ENCODE assay signal across 27 cellular contexts in the genomic region with DNA sequence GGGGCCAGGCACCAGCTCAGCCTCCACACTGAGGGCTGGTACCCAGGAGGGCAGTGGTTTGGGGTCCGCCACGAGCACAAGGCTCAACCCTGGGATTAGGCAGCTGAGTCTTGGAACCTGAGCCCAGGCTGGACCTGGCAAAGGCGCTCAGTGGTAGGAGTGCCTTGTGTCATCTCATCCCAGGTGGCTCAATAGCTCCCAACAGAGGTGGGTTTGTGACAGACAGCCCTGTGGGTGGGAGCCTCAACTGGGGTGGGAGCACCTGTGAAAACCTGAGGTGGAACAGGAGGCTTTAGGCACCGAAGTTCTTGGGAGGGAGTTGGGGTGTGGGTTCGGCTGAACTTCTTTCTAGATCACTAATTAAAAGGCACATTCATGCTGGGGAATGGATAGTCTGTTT. TPM values are rescaled to one million over a fixed set of nuclear protein-coding genes. Genes with fewer than 3 reads are reported as not detected.
DNase-seq lines count a peak whose midpoint lies in the region; ATAC-seq, FAIRE-seq and TF ChIP-seq lines count a peak whose summit lies in the region.
"Had no signal": no experiment of that assay in that cellular context is flagged by ENCODE, and none has a peak within 500 bp of the region (broad histone marks: within the 10 kb centered on the region; RNA-seq: fewer than 3 reads in every experiment).

No MANE protein-coding gene starts in this region.

- H2AK5ac ChIP-seq in H1 (ENCODE audit: low read depth, low read length) = 0 out of 2 replicates have a peak overlapping the region, but pooled peaks have one; percentile 75

- no peak overlapping the region for H2BK20ac ChIP-seq in H1 (ENCODE audit: low read length)

- no peak overlapping the region for H3K14ac ChIP-seq in H1 (ENCODE audit: insufficient read length)

- no peak for TF ChIP-seq EP300 in H1 (IDR thresholded peaks at IDR 0.05; ENCODE audit: borderline replicate concordance in 1 of 2, low read depth in 2 of 2, low read length in 2 of 2)

- intact Hi-C loops in activated naive CD4-positive, alpha-beta T cell treated with anti-CD3 and anti-CD28 coated beads for 36 hours (cut with micrococcal nuclease) = loop anchor here (2.0 kb wide), 2 partner anchors 31 to 55 kb away; a partner anchor contains a TSS
- intact Hi-C loops in Panc1 (cut with micrococcal nuclease; ENCODE audit: unreplicated experiment) = no loop called here

- H3K27me3 ChIP-seq in Panc1 (ENCODE audit: control insufficient read depth, insufficient read depth, low read length) (no peaks in the 10 kb centered on the region), H1 (replicated peaks in 1 of 4; ENCODE audit: control insufficient read depth in 3 of 4, extremely low read depth in 1 of 4, insufficient read depth in 3 of 4, low read length in 3 of 4) (no peaks in the 10 kb centered on the region), neutrophil (no peaks in the 10 kb centered on the region)
- H3K27me3 ChIP-seq: brain microvascular endothelial cell had no signal

- no peaks in the 10 kb centered on the region for H3K79me2 ChIP-seq in H1 (ENCODE audit: control insufficient read depth in 1 of 2, insufficient read depth in 2 of 2, low read length in 2 of 2)

- no peak overlapping the region for H3K27ac ChIP-seq in Panc1 (ENCODE audit: low read length)
- no peak overlapping the region; the same call in 1 of the 2 replicates for H3K27ac ChIP-seq in H1 (ENCODE audit: low read depth, low read length)
- peak overlapping the region; percentile 27 for H3K27ac ChIP-seq in neutrophil
- H3K27ac ChIP-seq: brain microvascular endothelial cell, C4-2B, epithelial cell of prostate had no signal

- no peak overlapping the region for H4K91ac ChIP-seq in H1 (replicated peaks; ENCODE audit: insufficient read length, low read length)

- H3K4me1 ChIP-seq in Panc1 (ENCODE audit: control insufficient read depth, insufficient read depth, low read length) (no peaks in the 10 kb centered on the region), H1 (replicated peaks in 1 of 4; ENCODE audit: control insufficient read depth in 3 of 4, insufficient read depth in 4 of 4, low read length in 3 of 4) (peaks cover 0 to 4% (median 1%) of the 10 kb centered on the region in 4 experiments; a peak in 3 of 7 replicates), neutrophil (ENCODE audit: control insufficient read depth in 1 of 2, insufficient read depth in 1 of 2, low read depth in 1 of 2, low read length in 1 of 2) (no peaks in the 10 kb centered on the region)

- peaks cover 12% of the 10 kb centered on the region for H3K36me3 Mint-ChIP-seq in activated naive CD4-positive, alpha-beta T cell treated with anti-CD3 and anti-CD28 coated beads for 36 hours (ENCODE audit: low read depth)
- peaks cover 22% of the 10 kb centered on the region for H3K36me3 Mint-ChIP-seq in chondrocyte (ENCODE audit: low read depth)

- H2BK120ac ChIP-seq in H1 (replicated peaks; ENCODE audit: low read depth, low read length) = no peak overlapping the region

- H3K56ac ChIP-seq in H1 (replicated peaks; ENCODE audit: insufficient read length, low read depth, low read length) = no peak overlapping the region

- H3K4me3 Mint-ChIP-seq in activated naive CD4-positive, alpha-beta T cell treated with anti-CD3 and anti-CD28 coated beads for 36 hours = no peak overlapping the region
- no peak overlapping the region for H3K4me3 Mint-ChIP-seq in chondrocyte (ENCODE audit: unreplicated experiment)
- H3K4me3 Mint-ChIP-seq: neural crest cell had no signal

- peaks cover 11% of the 10 kb centered on the region for H3K4me1 Mint-ChIP-seq in activated naive CD4-positive, alpha-beta T cell treated with anti-CD3 and anti-CD28 coated beads for 36 hours (ENCODE audit: low read depth)
- H3K4me1 Mint-ChIP-seq in chondrocyte (ENCODE audit: low read depth) = peaks cover 35% of the 10 kb centered on the region
- H3K4me1 Mint-ChIP-seq: neural crest cell had no signal

- H3K9me3 Mint-ChIP-seq in activated naive CD4-positive, alpha-beta T cell treated with anti-CD3 and anti-CD28 coated beads for 36 hours = no peaks in the 10 kb centered on the region
- no peaks in the 10 kb centered on the region for H3K9me3 Mint-ChIP-seq in chondrocyte (ENCODE audit: low read depth)
- H3K9me3 Mint-ChIP-seq: neural crest cell had no signal

- CTCF ChIA-PET in activated naive CD4-positive, alpha-beta T cell treated with anti-CD3 and anti-CD28 coated beads for 36 hours (lab: Charles Lee) = interaction anchor here (0.7 to 1.1 kb wide), 2 partner anchors 58 to 115 kb away, joined by 3 read pairs; no protein-coding TSS in a partner anchor
- CTCF ChIA-PET in Panc1 (lab: Charles Lee) (no interaction called here), H1 (lab: Charles Lee; ENCODE audit: partially characterized antibody) (interaction anchor here (1.2 kb wide), 1 partner anchor 40 kb away, joined by 3 read pairs; no protein-coding TSS in a partner anchor)

- FAIRE-seq in H1 (lab: Jason Lieb, UNC) = no peak
- FAIRE-seq: GM12892, small intestine, TTC549 had no signal

- H3K79me1 ChIP-seq in H1 (ENCODE audit: low read depth, low read length) = no peaks in the 10 kb centered on the region

- no peaks in the 10 kb centered on the region for H4K20me1 ChIP-seq in H1 (replicated peaks in 1 of 2; ENCODE audit: control insufficient read depth in 1 of 2, insufficient read depth in 2 of 2, low read length in 2 of 2)

- no peaks in the 10 kb centered on the region for H3K9me3 ChIP-seq in Panc1 (ENCODE audit: control insufficient read depth, insufficient read depth, low read depth, low read length)
- no peaks in the 10 kb centered on the region for H3K9me3 ChIP-seq in H1 (ENCODE audit: insufficient read depth in 2 of 2, low read depth in 1 of 2, low read length in 1 of 2)
- H3K9me3 ChIP-seq in neutrophil = no peaks in the 10 kb centered on the region

- H3K4me2 ChIP-seq in H1 (ENCODE audit: insufficient read depth in 1 of 2, low read depth in 2 of 2, low read length in 2 of 2) = no peak overlapping the region; a peak in 1 of 4 replicates

- H3K27ac Mint-ChIP-seq in activated naive CD4-positive, alpha-beta T cell treated with anti-CD3 and anti-CD28 coated beads for 36 hours = peak overlapping the region; percentile 9
- H3K27ac Mint-ChIP-seq in chondrocyte (ENCODE audit: unreplicated experiment) = no peak overlapping the region

- H3K23me2 ChIP-seq in H1 (ENCODE audit: low read depth, low read length) = no peaks in the 10 kb centered on the region

- H4K5ac ChIP-seq in H1 (ENCODE audit: insufficient read length, low read depth, low read length) = no peak overlapping the region

- no peaks in the 10 kb centered on the region for H3K27me3 Mint-ChIP-seq in activated naive CD4-positive, alpha-beta T cell treated with anti-CD3 and anti-CD28 coated beads for 36 hours (ENCODE audit: low read depth)
- H3K27me3 Mint-ChIP-seq in chondrocyte (ENCODE audit: low read depth) = no peaks in the 10 kb centered on the region

- H2BK5ac ChIP-seq in H1 (ENCODE audit: low read depth, low read length) = no peak overlapping the region

- no peak overlapping the region for H2AFZ ChIP-seq in H1 (ENCODE audit: low read length)

- H4K8ac ChIP-seq in H1 (ENCODE audit: extremely low read depth, insufficient read depth, low read length) = peak overlapping the region; percentile 65; the same call in 1 of the 2 replicates

- DNase-seq in activated naive CD4-positive, alpha-beta T cell treated with anti-CD3 and anti-CD28 coated beads for 36 hours = no peak
- DNase-seq in activated naive CD4-positive, alpha-beta T cell treated with Interleukin-2 at 50 U/mL for 16 hours = no peak
- DNase-seq in Panc1 (ENCODE audit: low read depth, low spot score) = no peak
- DNase-seq in H1 (ENCODE audit: low read depth in 1 of 2, low spot score in 2 of 2) = no peak
- DNase-seq in DMS114 treated with DMSO at 0.1 percent for 48 hours (lab: John Stamatoyannopoulos, UW; ENCODE audit: unreplicated experiment) = no peak
- DNase-seq in chondrocyte (ENCODE audit: low spot score) = no peak
- DNase-seq: activated CD4-positive, alpha-beta T cell treated with anti-CD3 and anti-CD28 coated beads for 48 hours; activated T-cell treated with anti-CD3 and anti-CD28 coated beads, Interleukin-2, amount 50 U/mL, for 1 hour; brain microvascular endothelial cell; cortex of kidney; foreskin fibroblast; KBM-7; mesenchymal stem cell; NCI-H1092; NCI-H2081; NCI-H510A; RPMI8226; small intestine; substantia nigra had no signal

- no peak overlapping the region for H3K18ac ChIP-seq in H1 (ENCODE audit: extremely low read depth, low read length)

- H3K23ac ChIP-seq in H1 (ENCODE audit: insufficient read length) = no peak overlapping the region

- BruUV-seq in Panc1 (replicated peaks; lab: Mats Ljungman, UMichigan) = no TSS peak

- H3K36me3 ChIP-seq in Panc1 (ENCODE audit: control insufficient read depth, insufficient read depth, low read length) (no peaks in the 10 kb centered on the region), H1 (ENCODE audit: control insufficient read depth in 2 of 4, insufficient read depth in 4 of 4, low read length in 3 of 4) (no peaks in the 10 kb centered on the region), neutrophil (peaks cover 68% of the 10 kb centered on the region)

- H3K4me3 ChIP-seq in Panc1 (ENCODE audit: low read depth in 2 of 2, low read length in 2 of 2) (no peak overlapping the region), H1 (ENCODE audit: extremely low read depth in 1 of 4, insufficient read depth in 2 of 4, low read depth in 3 of 4, low read length in 4 of 4) (no peak overlapping the region), neutrophil (ENCODE audit: low read depth in 1 of 2, low read length in 1 of 2) (no peak overlapping the region)

- no peak for TF ChIP-seq POLR2A in H1 (IDR thresholded peaks at IDR 0.05; ENCODE audit: control extremely low read depth in 1 of 2, low read depth in 2 of 2, low read length in 2 of 2)

- TF ChIP-seq RAD21 in H1 (IDR thresholded peaks at IDR 0.05 in 1 of 2, conservative IDR thresholded peaks at IDR 0.05 in 1 of 2; ENCODE audit: low read depth in 2 of 2, low read length in 2 of 2) = peak in 1 of 2 experiments; percentile 15; a peak in 1 of 4 replicates

- no peak overlapping the region for H3K4ac ChIP-seq in H1 (replicated peaks; ENCODE audit: insufficient read length, low read depth, low read length)

- no peak for TF ChIP-seq CTCF in Panc1 (IDR thresholded peaks at IDR 0.05)
- peak in 1 of 3 experiments; percentile 1; a peak in 1 of 4 replicates for TF ChIP-seq CTCF in H1 (IDR thresholded peaks at IDR 0.05; ENCODE audit: control extremely low read depth in 1 of 3, insufficient read depth in 1 of 3, low read depth in 1 of 3, low read length in 3 of 3)
- no peak for TF ChIP-seq CTCF in neutrophil (IDR thresholded peaks at IDR 0.05)
- no peak for TF ChIP-seq CTCF in chondrocyte (IDR thresholded peaks at IDR 0.05)

- H2BK15ac ChIP-seq in H1 (ENCODE audit: low read length) = no peak overlapping the region

- peak overlapping the region; percentile 60; the same call in 1 of the 2 replicates for H2BK12ac ChIP-seq in H1 (ENCODE audit: low read depth, low read length)

- 91% methylated on average over 5 of the region's 5 CpGs; no CpG with 5 or more reads in 1 of the 2 experiments for WGBS in H1 (ENCODE audit: extremely low coverage in 1 of 2, insufficient coverage in 1 of 2, insufficient read length in 1 of 2, insufficient replicate concordance in 2 of 2, low coverage in 1 of 2, low lambda C conversion rate in 2 of 2, missing lambda C conversion rate in 1 of 2), 2 experiments

- POLR2A ChIA-PET in Panc1 (lab: Charles Lee) = interaction anchor here (0.5 kb wide), 1 partner anchor 103 kb away, joined by 3 read pairs; no protein-coding TSS in a partner anchor
- POLR2A ChIA-PET in H1 (lab: Charles Lee; ENCODE audit: partially characterized antibody) = interaction anchor here (1.3 kb wide), 1 partner anchor 46 kb away, joined by 3 read pairs; no protein-coding TSS in a partner anchor

- H3K9ac ChIP-seq in H1 (replicated peaks in 1 of 4; ENCODE audit: extremely low read depth in 1 of 4, low read depth in 3 of 4, low read length in 3 of 4) = no peak overlapping the region

- in situ Hi-C loops in Panc1 (cut with HindIII; ENCODE audit: low pct_unique_long_range_greater_than_20kb, low sequenced_read_pairs) = no loop called here

- ATAC-seq in Panc1 (0 out of 2 replicates have a peak, but pooled peaks have one; percentile 39), HG03097 (IDR thresholded peaks at IDR 0.05; ENCODE audit: low FRiP score, unreplicated experiment) (no peak)
- ATAC-seq: SK-N-SH treated with all-trans-retinoic acid at 6 μM for 48 hours had no signal

RNA-seq across cellular contexts. Expression of a gene that starts 35.1 kb away (rescaled TPM):
- 10 to 100 TPM; 23.7 to 23.9 TPM for total RNA-seq in activated naive CD4-positive, alpha-beta T cell treated with anti-CD3 and anti-CD28 coated beads for 36 hours
- total RNA-seq in Panc1 (2021; ENCODE audit: unreplicated experiment) (30.3 TPM), chondrocyte (17.4 to 21.1 TPM (median 17.5 TPM) in 3 replicates)
- 14.1 TPM for polyA plus RNA-seq in Panc1 (2012; ENCODE audit: insufficient read length)
- 25.2 and 26.0 TPM in 2 replicates for total RNA-seq in H1 (2021; fragmentation: NEBNext Ultra II Directional; extraction: Animal tissue kit (Norgen Biotek cat#: 25700))
- polyA plus RNA-seq in H1 (2011; rRNA removed) = 6.5 and 8.4 TPM in 2 replicates
- 10.7 TPM for polyA plus RNA-seq in H1 (2011; cell fraction: cytosol; rRNA removed)
- 4.8 TPM for polyA plus RNA-seq in H1 (2011; cell fraction: nucleus; rRNA removed)
- 15.7 to 24.6 TPM (median 17.7 TPM) in 4 replicates for polyA plus RNA-seq in H1 (2012, experiment 1 of 2)
- polyA plus RNA-seq in H1 (2012, experiment 2 of 2) = 2.2 TPM
- 11.1 TPM for polyA plus RNA-seq in H1 (2013, experiment 1 of 2)
- 11.1 TPM for polyA plus RNA-seq in H1 (2013, experiment 2 of 2)
- polyA minus RNA-seq in H1 (2011; rRNA and poly(A)+ RNA removed) = 23.3 and 27.1 TPM in 2 replicates
- polyA minus RNA-seq in H1 (2011; cell fraction: cytosol; rRNA and poly(A)+ RNA removed) = 14.6 TPM
- 8.9 TPM for polyA minus RNA-seq in H1 (2011; cell fraction: nucleus; rRNA and poly(A)+ RNA removed)

RNA-seq across cellular contexts. Expression of a gene that starts 55.5 kb away (rescaled TPM):
- 10 to 100 TPM; 42.8 to 44.1 TPM for total RNA-seq in activated naive CD4-positive, alpha-beta T cell treated with anti-CD3 and anti-CD28 coated beads for 36 hours
- total RNA-seq in Panc1 (2021; ENCODE audit: unreplicated experiment) = 57.4 TPM
- polyA plus RNA-seq in Panc1 (2012; ENCODE audit: insufficient read length) = 34.5 TPM
- total RNA-seq in H1 (2021; fragmentation: NEBNext Ultra II Directional; extraction: Animal tissue kit (Norgen Biotek cat#: 25700)) = 17.9 and 18.2 TPM in 2 replicates
- 12.6 and 12.8 TPM in 2 replicates for polyA plus RNA-seq in H1 (2011; rRNA removed)
- 8.5 TPM for polyA plus RNA-seq in H1 (2011; cell fraction: cytosol; rRNA removed)
- polyA plus RNA-seq in H1 (2011; cell fraction: nucleus; rRNA removed) = 7.0 TPM
- polyA plus RNA-seq in H1 (2012, experiment 1 of 2) = 11.2 to 12.3 TPM (median 11.8 TPM) in 4 replicates
- polyA plus RNA-seq in H1 (2012, experiment 2 of 2) = 15.0 TPM
- 17.0 TPM for polyA plus RNA-seq in H1 (2013, experiment 1 of 2)
- polyA plus RNA-seq in H1 (2013, experiment 2 of 2) = 19.4 TPM
- polyA minus RNA-seq in H1 (2011; rRNA and poly(A)+ RNA removed) = 13.8 and 14.9 TPM in 2 replicates
- polyA minus RNA-seq in H1 (2011; cell fraction: cytosol; rRNA and poly(A)+ RNA removed) = 11.2 TPM
- polyA minus RNA-seq in H1 (2011; cell fraction: nucleus; rRNA and poly(A)+ RNA removed) = 7.6 TPM
- total RNA-seq in chondrocyte = 59.0 to 83.5 TPM (median 60.2 TPM) in 3 replicates
